In the genomic region with DNA sequence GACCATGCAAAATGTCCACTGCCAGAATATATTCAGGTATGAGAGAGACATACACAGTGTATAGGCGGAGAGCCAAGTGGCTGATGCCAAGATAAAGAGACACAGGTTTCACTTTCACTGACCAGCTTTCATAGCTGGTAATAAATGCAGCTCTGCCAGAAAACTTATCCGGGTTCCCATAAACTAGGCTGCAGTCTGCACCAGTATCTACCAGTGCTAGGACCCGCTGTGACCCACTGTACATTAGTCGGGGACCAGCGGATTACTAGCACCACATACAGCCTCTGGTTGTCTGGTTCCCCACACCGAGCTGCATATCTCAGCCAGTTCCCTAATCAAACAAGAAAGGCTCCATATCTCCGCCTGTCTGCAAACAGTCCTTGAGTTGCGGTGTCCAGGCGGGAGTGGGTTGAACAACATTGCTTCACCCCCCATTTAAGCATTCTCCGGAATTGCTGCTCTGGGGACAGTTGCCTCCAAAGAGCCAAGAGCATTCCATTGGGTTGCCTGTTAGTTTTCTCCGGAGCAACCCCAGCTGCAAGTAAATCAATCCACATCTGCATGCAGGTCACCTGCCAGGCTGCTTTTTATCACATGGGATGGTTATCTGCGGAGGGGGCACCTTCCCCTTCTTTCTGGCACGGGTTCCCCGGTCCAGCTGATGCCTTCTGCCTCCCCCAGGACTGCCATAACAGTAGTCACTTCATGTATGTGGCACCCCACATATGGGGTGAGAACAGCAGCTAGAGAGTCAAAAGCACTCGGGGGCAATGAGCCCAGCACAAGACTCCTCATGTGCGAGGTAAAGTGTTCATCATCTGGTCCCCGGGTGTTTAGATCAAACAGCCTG, we compare ENCODE assay signal across 1 cellular context.
TF ChIP-seq lines count a peak whose summit lies in the region.

No MANE protein-coding gene starts in this region.

TF ChIP-seq in endothelial cell of umbilical vein, 7 proteins besides CTCF, POLR2A, EP300 and RAD21:
- TF ChIP-seq, protein P1, sequence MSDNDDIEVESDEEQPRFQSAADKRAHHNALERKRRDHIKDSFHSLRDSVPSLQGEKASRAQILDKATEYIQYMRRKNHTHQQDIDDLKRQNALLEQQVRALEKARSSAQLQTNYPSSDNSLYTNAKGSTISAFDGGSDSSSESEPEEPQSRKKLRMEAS (IDR thresholded peaks at IDR 0.05; ENCODE audit: insufficient read depth, insufficient read length), result no peak
